ENCODE assay signal across 8 cellular contexts in genomic region chr16:29862884-29863668, GRCh38. TPM values are rescaled to one million over a fixed set of nuclear protein-coding genes. Genes with fewer than 3 reads are reported as not detected.
DNase-seq lines count a peak whose midpoint lies in the region; TF ChIP-seq lines count a peak whose summit lies in the region.

TSS of gene CDIPT (minus strand) at chr16:29863226. CDS start at chr16:29862857, 369 bp downstream.

- H3K27me3 Mint-ChIP-seq in HFFc6 (ENCODE audit: insufficient read depth) = peaks cover 1% of the 10 kb centered on the region; the same call in 1 of the 2 replicates

- no peaks in the 10 kb centered on the region for H3K9me2 ChIP-seq in SK-N-SH

- peak within 1 kb of the TSS; percentile 98 for H3K4me2 ChIP-seq in SK-N-SH

- TF ChIP-seq RAD21 in SK-N-SH (IDR thresholded peaks at IDR 0.05; ENCODE audit: low read length) = peak; percentile 17; the same call in 1 of the 2 replicates

- H3K27ac Mint-ChIP-seq in HFFc6 = peak within 1 kb of the TSS; percentile 99

- H3K4me3 Mint-ChIP-seq in HFFc6 = peak within 1 kb of the TSS; percentile 99

- 0 out of 4 replicates have a peak, but pooled peaks of 1 of the 2 experiments have one; percentile 34 for TF ChIP-seq EP300 in SK-N-SH (IDR thresholded peaks at IDR 0.05; ENCODE audit: borderline replicate concordance in 1 of 2, low read depth in 1 of 2, low read length in 1 of 2)

- TF ChIP-seq CTCF in HFFc6 (IDR thresholded peaks at IDR 0.05) (peak; percentile 64), SK-N-SH (IDR thresholded peaks at IDR 0.05) (peak; percentile 71)

- DNase-seq in HFFc6 (peak; percentile 91), NCI-H1048 (lab: John Stamatoyannopoulos, UW) (peak; percentile 79), SK-N-SH (peak; percentile 94), germinal center (ENCODE audit: low spot score) (peak; percentile 91), non-pigmented ciliary epithelial cell (ENCODE audit: low read depth) (peak; percentile 88), superior temporal gyrus (ENCODE audit: extremely low spot score) (peak; percentile 99)
- DNase-seq in activated naive CD4-positive, alpha-beta T cell treated with anti-CD3 and anti-CD28 coated beads, Interleukin-2, amount 50 U/mL, for 16 hours = peak; percentile 93

- H3K27ac ChIP-seq in SK-N-SH (ENCODE audit: low read depth in 2 of 2, low read length in 1 of 2) = peak within 1 kb of the TSS; percentile 88 to 95

- H3K36me3 ChIP-seq in SK-N-SH (replicated peaks in 1 of 2; ENCODE audit: control insufficient read depth in 1 of 2, insufficient read depth in 2 of 2, low read length in 1 of 2) = peaks cover 5 to 14% of the 10 kb centered on the region in 2 experiments

- H2AFZ ChIP-seq in SK-N-SH (ENCODE audit: low read depth) = peak within 1 kb of the TSS; percentile 77

- POLR2A ChIA-PET in SK-N-SH (lab: Yijun Ruan, JAX) = interaction anchor here (1.0 to 1.1 kb wide), 3 partner anchors 15 to 55 kb away, joined by 3 to 7 read pairs (median 4); partner anchors contain the start of gene PAGR1

- under 1% methylated on average over 27 of the region's 57 CpGs for WGBS in SK-N-SH (ENCODE audit: low lambda C conversion rate)

- no peaks in the 10 kb centered on the region for H4K20me1 ChIP-seq in SK-N-SH (ENCODE audit: insufficient read depth)

- H3K79me2 ChIP-seq in SK-N-SH (ENCODE audit: insufficient read depth) = peaks cover 18% of the 10 kb centered on the region

- peaks cover 0 to 17% of the 10 kb centered on the region in 2 experiments; a peak in 1 of 4 replicates for H3K4me1 ChIP-seq in SK-N-SH (ENCODE audit: control insufficient read depth in 1 of 2, insufficient read depth in 2 of 2, low read depth in 1 of 2, low read length in 1 of 2)

- H3K9me3 Mint-ChIP-seq in HFFc6 = no peaks in the 10 kb centered on the region

- H3K4me3 ChIP-seq in GM08714 (ENCODE audit: low read length) (peak within 1 kb of the TSS; percentile 73), SK-N-SH (ENCODE audit: low read depth in 2 of 2, low read length in 1 of 2) (peak within 1 kb of the TSS; percentile 81 to 90)

- CTCF ChIA-PET in SK-N-SH (lab: Yijun Ruan, JAX) = interaction anchor here (0.7 to 3.2 kb wide), 16 partner anchors 8 to 229 kb away, joined by 3 to 13 read pairs (median 5); partner anchors contain the start of genes KIF22, SEZ6L2, TAOK2 and TLCD3B

- H3K36me3 Mint-ChIP-seq in HFFc6 (ENCODE audit: low read depth) = peaks cover 21% of the 10 kb centered on the region

- H3F3A ChIP-seq in SK-N-SH (replicated peaks; ENCODE audit: insufficient read depth) = peaks cover under 1% of the 10 kb centered on the region

- peaks cover 23% of the 10 kb centered on the region for H3K4me1 Mint-ChIP-seq in HFFc6 (ENCODE audit: low read depth)

- H3K9ac ChIP-seq in SK-N-SH = peak within 1 kb of the TSS; percentile 79

- H3K9me3 ChIP-seq in SK-N-SH = no peaks in the 10 kb centered on the region

- H3K27me3 ChIP-seq in SK-N-SH (ENCODE audit: insufficient read depth) = no peaks in the 10 kb centered on the region

TF ChIP-seq in SK-N-SH, 30 proteins besides CTCF, POLR2A, EP300 and RAD21:
- TF ChIP-seq CHD2 (IDR thresholded peaks at IDR 0.05; ENCODE audit: low read length, partially characterized antibody) = peak; percentile 73
- peak; percentile 55; the same call in 1 of the 2 replicates for TF ChIP-seq RCOR1 (IDR thresholded peaks at IDR 0.05; ENCODE audit: low read length)
- peak; percentile 73 for TF ChIP-seq MAX (IDR thresholded peaks at IDR 0.05; ENCODE audit: low read depth)
- TF ChIP-seq MXI1 (IDR thresholded peaks at IDR 0.05; ENCODE audit: low read depth, low read length) = peak; percentile 55
- TF ChIP-seq TCF12 (IDR thresholded peaks at IDR 0.05) = peak; percentile 35; the same call in 1 of the 2 replicates
- peak; percentile 5; the same call in 1 of the 2 replicates for TF ChIP-seq SMC3 (IDR thresholded peaks at IDR 0.05; ENCODE audit: low read depth, low read length)
- TF ChIP-seq FOSL2 (IDR thresholded peaks at IDR 0.05; ENCODE audit: borderline replicate concordance, low read depth) = no peak
- TF ChIP-seq TAF1 (IDR thresholded peaks at IDR 0.05; ENCODE audit: borderline replicate concordance, low read depth, low read length) = peak; percentile 63; the same call in 1 of the 2 replicates
- TF ChIP-seq FOXJ3 (CRISPR knock-in tag; IDR thresholded peaks at IDR 0.05) = no peak
- TF ChIP-seq ZBTB33 (IDR thresholded peaks at IDR 0.05; ENCODE audit: borderline replicate concordance, low read depth) = peak; percentile 58
- no peak for TF ChIP-seq USF1 (IDR thresholded peaks at IDR 0.05; ENCODE audit: borderline replicate concordance, low read depth)
- peak; percentile 34; the same call in 1 of the 2 replicates for TF ChIP-seq REST (IDR thresholded peaks at IDR 0.05; ENCODE audit: low read depth, low read length)
- TF ChIP-seq POLR2AphosphoS5 (IDR thresholded peaks at IDR 0.05; ENCODE audit: low read depth, low read length) = no peak
- TF ChIP-seq MEF2A (IDR thresholded peaks at IDR 0.05; ENCODE audit: borderline replicate concordance, low read depth) = no peak
- peak; percentile 58 for TF ChIP-seq RFX5 (IDR thresholded peaks at IDR 0.05; ENCODE audit: low read length)
- peak; percentile 46; the same call in 1 of the 2 replicates for TF ChIP-seq JUND (IDR thresholded peaks at IDR 0.05)
- TF ChIP-seq NRF1 (IDR thresholded peaks at IDR 0.05; ENCODE audit: low read depth, low read length) = 0 out of 2 replicates have a peak, but pooled peaks have one; percentile 8
- peak; percentile 20 for TF ChIP-seq GABPA (IDR thresholded peaks at IDR 0.05; ENCODE audit: low read depth)
- peak; percentile 60 for TF ChIP-seq ELF1 (IDR thresholded peaks at IDR 0.05)
- TF ChIP-seq SIN3A (IDR thresholded peaks at IDR 0.05; ENCODE audit: borderline replicate concordance, low read depth, low read length) = no peak
- TF ChIP-seq USF2 (IDR thresholded peaks at IDR 0.05; ENCODE audit: borderline replicate concordance, low read depth, low read length) = no peak
TF ChIP-seq in SK-N-SH: peak in this region for 14.

RNA-seq across cellular contexts. Expression of gene CDIPT, which starts in this region (rescaled TPM):
- total RNA-seq in HFFc6 (2021; fragmentation: NEBNext Ultra II Directional; extraction: Animal tissue kit (Norgen Biotek cat#: 25700)) = 100 to 1,000 TPM in 3 of 6 experiments, 10 to 100 TPM in 3; 82.6 to 115 (median 94.7) TPM
- 90.7 and 94.8 TPM in 2 replicates for polyA plus RNA-seq in SK-N-SH (2012; rRNA removed)
- polyA plus RNA-seq in SK-N-SH (2012; cell fraction: cytosol; rRNA removed) = 46.6 and 69.3 TPM in 2 replicates
- polyA plus RNA-seq in SK-N-SH (2012; cell fraction: nucleus; rRNA removed) = 61.5 and 62.0 TPM in 2 replicates

Comparison
In these comparisons a context has a peak if more than half of its experiments do, and no peak if none do; other contexts are left out.
1. Peak in every context shown above with its lines: DNase-seq, H3K4me3 ChIP-seq and H3K27ac ChIP-seq.